Comparison of ENCODE assay signal across 27 cellular contexts in the genomic region with DNA sequence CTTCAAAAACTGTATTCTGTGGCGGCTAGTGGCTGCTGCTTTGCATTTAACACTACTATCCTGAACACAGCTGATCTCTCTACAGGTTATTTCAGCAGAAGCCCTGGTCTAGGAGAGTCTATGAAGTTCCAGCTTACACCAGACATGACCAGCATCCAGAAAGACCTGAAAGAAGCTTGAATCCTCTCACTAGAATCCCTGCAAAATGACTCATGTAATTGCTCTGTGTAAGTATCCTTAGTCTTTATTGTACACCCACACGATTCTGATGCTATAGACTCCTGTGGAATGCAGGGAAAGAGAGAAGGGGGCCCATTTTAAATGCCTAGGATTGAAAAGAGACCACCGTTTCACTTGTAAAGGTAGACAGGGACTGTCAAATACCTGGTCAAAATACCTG. TPM values are rescaled to one million over a fixed set of nuclear protein-coding genes. Genes with fewer than 3 reads are reported as not detected.
DNase-seq lines count a peak whose midpoint lies in the region; ATAC-seq and TF ChIP-seq lines count a peak whose summit lies in the region.
"Had no signal": no experiment of that assay in that cellular context is flagged by ENCODE, and none has a peak within 500 bp of the region (broad histone marks: within the 10 kb centered on the region; RNA-seq: fewer than 3 reads in every experiment).

No MANE protein-coding gene starts in this region.

- H3K4me3 ChIP-seq in mammary epithelial cell (replicated peaks in 1 of 3; ENCODE audit: insufficient read depth in 1 of 3, low read depth in 2 of 3, low read length in 3 of 3) (no peak overlapping the region), OCI-LY7 (ENCODE audit: low read depth, low read length, poor library complexity, severe bottlenecking) (no peak overlapping the region)
- H3K4me3 ChIP-seq: A549, gastrocnemius medialis, skin epidermis, suprapubic skin had no signal

- H3K36me3 Mint-ChIP-seq in MCF 10A (ENCODE audit: insufficient read depth, unreplicated experiment) (no peaks in the 10 kb centered on the region), nephron (ENCODE audit: low read depth) (no peaks in the 10 kb centered on the region)

- no peaks in the 10 kb centered on the region for H3K9me3 Mint-ChIP-seq in MCF 10A (ENCODE audit: unreplicated experiment)
- no peaks in the 10 kb centered on the region for H3K9me3 Mint-ChIP-seq in nephron
- H3K9me3 Mint-ChIP-seq: activated CD4-positive, alpha-beta memory T cell treated with anti-CD3 and anti-CD28 coated beads, Interleukin-2, amount 10 ng/mL, durations not matched to agents 7 days and 5 days; activated T-cell treated with anti-CD3 and anti-CD28 coated beads, Interleukin-2, amount 50 U/mL, for 24 hours had no signal

- no peak overlapping the region for H3K9ac ChIP-seq in mammary epithelial cell (ENCODE audit: insufficient read depth, low read length)

- no peaks in the 10 kb centered on the region for H3K36me3 ChIP-seq in mammary epithelial cell (ENCODE audit: insufficient read depth, low read length)
- no peaks in the 10 kb centered on the region for H3K36me3 ChIP-seq in OCI-LY7 (ENCODE audit: insufficient read depth, low read length)
- H3K36me3 ChIP-seq: brain microvascular endothelial cell, gastrocnemius medialis, suprapubic skin had no signal

- no peak overlapping the region for H3K27ac Mint-ChIP-seq in MCF 10A (ENCODE audit: low read depth, unreplicated experiment)
- no peak overlapping the region for H3K27ac Mint-ChIP-seq in nephron
- H3K27ac Mint-ChIP-seq: activated CD4-positive, alpha-beta memory T cell treated with anti-CD3 and anti-CD28 coated beads, Interleukin-2, amount 10 ng/mL, durations not matched to agents 7 days and 5 days; activated T-cell treated with anti-CD3 and anti-CD28 coated beads, Interleukin-2, amount 50 U/mL, for 24 hours; IgD-negative memory B cell had no signal

- H3K4me2 ChIP-seq in mammary epithelial cell (ENCODE audit: insufficient read depth, low read depth, low read length) (no peak overlapping the region), OCI-LY7 (ENCODE audit: low read length) (no peak overlapping the region)
- H3K4me2 ChIP-seq: A549 had no signal

- dilution Hi-C loops in mammary epithelial cell (cut with HindIII; ENCODE audit: low sequenced_read_pairs) = no loop called here

- ATAC-seq in GM18505 (IDR thresholded peaks at IDR 0.05; ENCODE audit: unreplicated experiment) = no peak
- ATAC-seq: A549, gastrocnemius medialis, left lobe of liver, Right ventricle myocardium inferior had no signal

- H3K9me3 ChIP-seq in mammary epithelial cell (replicated peaks; ENCODE audit: insufficient read depth, low read length) (no peaks in the 10 kb centered on the region), OCI-LY7 (ENCODE audit: low read length) (no peaks in the 10 kb centered on the region)
- H3K9me3 ChIP-seq: A549, gastrocnemius medialis, suprapubic skin had no signal

- POLR2A ChIA-PET in MCF 10A (lab: Yijun Ruan, JAX) = interaction anchor here (0.7 to 1.6 kb wide), 2 partner anchors 10 to 11 kb away, joined by 5 read pairs; no protein-coding TSS in a partner anchor
- POLR2A ChIA-PET in OCI-LY7 (lab: Charles Lee) = interaction anchor here (0.6 to 1.9 kb wide), 3 partner anchors 10 to 431 kb away, joined by 3 to 6 read pairs (median 4); no protein-coding TSS in a partner anchor

- H3K4me1 Mint-ChIP-seq in MCF 10A (ENCODE audit: insufficient read depth, unreplicated experiment) (peaks cover 6% of the 10 kb centered on the region), nephron (peaks cover 21% of the 10 kb centered on the region)
- H3K4me1 Mint-ChIP-seq: activated CD4-positive, alpha-beta memory T cell treated with anti-CD3 and anti-CD28 coated beads, Interleukin-2, amount 10 ng/mL, durations not matched to agents 7 days and 5 days; IgD-negative memory B cell had no signal

- H3K79me2 ChIP-seq in mammary epithelial cell (ENCODE audit: insufficient read depth, low read length) (no peaks in the 10 kb centered on the region), OCI-LY7 (ENCODE audit: insufficient read depth, low read depth, low read length) (no peaks in the 10 kb centered on the region)

- no peak overlapping the region for H3K4me3 Mint-ChIP-seq in MCF 10A (ENCODE audit: unreplicated experiment)
- H3K4me3 Mint-ChIP-seq in nephron = peak overlapping the region; percentile 36 to 85 (median 79)
- H3K4me3 Mint-ChIP-seq: activated CD4-positive, alpha-beta memory T cell treated with anti-CD3 and anti-CD28 coated beads, Interleukin-2, amount 10 ng/mL, durations not matched to agents 7 days and 5 days; activated T-cell treated with anti-CD3 and anti-CD28 coated beads, Interleukin-2, amount 50 U/mL, for 24 hours; IgD-negative memory B cell had no signal

- H4K20me1 ChIP-seq in mammary epithelial cell (ENCODE audit: insufficient read depth, low read length) (no peaks in the 10 kb centered on the region), OCI-LY7 (ENCODE audit: insufficient read depth, low read length) (no peaks in the 10 kb centered on the region)

- no peaks in the 10 kb centered on the region for H3K27me3 ChIP-seq in mammary epithelial cell (ENCODE audit: insufficient read depth, low read length)
- H3K27me3 ChIP-seq: brain microvascular endothelial cell had no signal

- in situ Hi-C loops in mammary epithelial cell (cut with MboI; ENCODE audit: low sequenced_read_pairs in 2 of 2) = no loop called here

- no peaks in the 10 kb centered on the region for H3K9me2 ChIP-seq in OCI-LY7 (ENCODE audit: insufficient read depth, low read length)

- H3K27me3 Mint-ChIP-seq in MCF 10A (ENCODE audit: insufficient read depth, unreplicated experiment) (no peaks in the 10 kb centered on the region), nephron (ENCODE audit: low read depth) (peaks cover 51% of the 10 kb centered on the region)

- WGBS in mammary epithelial cell (ENCODE audit: low coverage, missing lambda C conversion rate) = 69% methylated on average over 3 of the region's 3 CpGs

- BruUV-seq in mammary epithelial cell (replicated peaks; lab: Mats Ljungman, UMichigan) = no TSS peak
- no TSS peak for BruUV-seq in MCF 10A (replicated peaks; lab: Mats Ljungman, UMichigan)
- BruUV-seq in OCI-LY7 (replicated peaks; lab: Mats Ljungman, UMichigan) = no TSS peak

- H3K27ac ChIP-seq in mammary epithelial cell (ENCODE audit: insufficient read depth, low read depth, low read length) (no peak overlapping the region), OCI-LY7 (ENCODE audit: low read depth, low read length, poor library complexity, severe bottlenecking) (no peak overlapping the region)
- H3K27ac ChIP-seq: A549, brain microvascular endothelial cell, C4-2B, coronary artery, gastrocnemius medialis, skin epidermis, suprapubic skin had no signal

- H2AFZ ChIP-seq in mammary epithelial cell (ENCODE audit: low read depth, low read length) = no peak overlapping the region
- H2AFZ ChIP-seq in OCI-LY7 (ENCODE audit: low read length) = no peak overlapping the region

- TF ChIP-seq CTCF in mammary epithelial cell (conservative IDR thresholded peaks at IDR 0.05 in 1 of 2, IDR thresholded peaks at IDR 0.05 in 1 of 2; ENCODE audit: extremely low read depth in 1 of 2, insufficient read depth in 1 of 2, low read depth in 1 of 2, low read length in 2 of 2) = no peak
- no peak for TF ChIP-seq CTCF in MCF 10A (IDR thresholded peaks at IDR 0.05; ENCODE audit: unreplicated experiment)
- TF ChIP-seq CTCF in nephron (IDR thresholded peaks at IDR 0.05; ENCODE audit: unreplicated experiment in 3 of 3) = no peak
- TF ChIP-seq CTCF in OCI-LY7 (conservative IDR thresholded peaks at IDR 0.05; ENCODE audit: low read length) = no peak

- intact Hi-C loops in mammary epithelial cell (cut with micrococcal nuclease) (loop anchor here (10.0 kb wide), 2 partner anchors 325 to 955 kb away; no protein-coding TSS in a partner anchor), MCF 10A (cut with micrococcal nuclease) (no loop called here), OCI-LY7 (cut with micrococcal nuclease; ENCODE audit: unreplicated experiment) (loop anchor here (10.0 kb wide), 1 partner anchor 335 kb away; no protein-coding TSS in a partner anchor)

- H3K4me1 ChIP-seq in mammary epithelial cell (ENCODE audit: insufficient read depth, low read length) = peaks cover 5% of the 10 kb centered on the region
- H3K4me1 ChIP-seq in OCI-LY7 (ENCODE audit: insufficient read depth, low read length, poor library complexity, severe bottlenecking) = no peaks in the 10 kb centered on the region
- H3K4me1 ChIP-seq: A549, gastrocnemius medialis had no signal

- no peak for TF ChIP-seq POLR2A in GM18505 (IDR thresholded peaks at IDR 0.05; ENCODE audit: borderline replicate concordance, extremely low read depth, insufficient read depth, insufficient read length)

- CTCF ChIA-PET in mammary epithelial cell (lab: Charles Lee; ENCODE audit: low non-redundant PET) = no interaction called here
- CTCF ChIA-PET in MCF 10A (lab: Yijun Ruan, JAX) = interaction anchor here (0.5 to 4.6 kb wide), 12 partner anchors 8 to 828 kb away, joined by 3 to 29 read pairs (median 4); no protein-coding TSS in a partner anchor
- CTCF ChIA-PET in OCI-LY7 (lab: Charles Lee; ENCODE audit: unreplicated experiment) = no interaction called here

- DNase-seq in mammary epithelial cell (peak; percentile 31), MCF 10A (ENCODE audit: unreplicated experiment) (no peak), amniotic epithelial cell (ENCODE audit: low read depth) (peak; percentile 21), OCI-LY7 (ENCODE audit: low spot score) (no peak), T-helper 9 cell (no peak)
- no peak for DNase-seq in effector CD8-positive, alpha-beta T cell (lab: John Stamatoyannopoulos, UW)
- DNase-seq: activated CD4-positive, alpha-beta memory T cell treated with anti-CD3 and anti-CD28 coated beads, Interleukin-2, amount 10 ng/mL, durations not matched to agents 7 days and 5 days; activated naive CD4-positive, alpha-beta T cell treated with anti-CD3 and anti-CD28 coated beads, Interleukin-2, amount 50 U/mL, for 16 hours; activated T-cell treated with anti-CD3 and anti-CD28 coated beads, Interleukin-2, amount 50 U/mL, for 24 hours; brain microvascular endothelial cell; DMS53; gastrocnemius medialis; NCI-H187 treated with DMSO at 0.1 percent for 48 hours; NCI-H510A; stimulated activated CD8-positive, alpha-beta memory T cell treated with anti-CD3 and anti-CD28 coated beads, Interleukin-4, amount 100 ng/mL, for 48 hours had no signal

RNA-seq across cellular contexts. Expression of a gene that starts 0.9 kb away (rescaled TPM):
- under 1 TPM in 1 of 2 donors, not detected in 1; under 0.01 TPM for total RNA-seq in mammary epithelial cell
- polyA plus RNA-seq in mammary epithelial cell = not detected
- polyA minus RNA-seq in mammary epithelial cell = not detected
- not detected in 2 replicates for total RNA-seq in MCF 10A (2022)
- total RNA-seq in OCI-LY7 (2014; rRNA removed; shearing (Covaris generic)) = not detected in 2 replicates
- not detected in 2 replicates for total RNA-seq in OCI-LY7 (2022)
- total RNA-seq: activated CD4-positive, alpha-beta memory T cell treated with anti-CD3 and anti-CD28 coated beads, Interleukin-2, amount 10 ng/mL, durations not matched to agents 7 days and 5 days; endothelial cell of umbilical vein; left lobe of liver; Right ventricle myocardium inferior; T-helper 1 cell treated with Interleukin-12 subunit alpha and Interleukin-12 subunit beta and Interleukin-4 antibody, amounts not matched to agents 30 ng/mL and 1 ng/mL, for 36 hours had no signal
- polyA plus RNA-seq: A549, endothelial cell of umbilical vein, IgD-negative memory B cell had no signal

Comparison
In these comparisons a context has a peak if more than half of its experiments do, and no peak if none do; other contexts are left out.
1. DNase-seq: peak in mammary epithelial cell (single experiment) and amniotic epithelial cell (single experiment); none in MCF 10A (single experiment), OCI-LY7 (single experiment), T-helper 9 cell (single experiment) and effector CD8-positive, alpha-beta T cell (single experiment).